ENCODE assay signal across 1 cellular context in the genomic region with DNA sequence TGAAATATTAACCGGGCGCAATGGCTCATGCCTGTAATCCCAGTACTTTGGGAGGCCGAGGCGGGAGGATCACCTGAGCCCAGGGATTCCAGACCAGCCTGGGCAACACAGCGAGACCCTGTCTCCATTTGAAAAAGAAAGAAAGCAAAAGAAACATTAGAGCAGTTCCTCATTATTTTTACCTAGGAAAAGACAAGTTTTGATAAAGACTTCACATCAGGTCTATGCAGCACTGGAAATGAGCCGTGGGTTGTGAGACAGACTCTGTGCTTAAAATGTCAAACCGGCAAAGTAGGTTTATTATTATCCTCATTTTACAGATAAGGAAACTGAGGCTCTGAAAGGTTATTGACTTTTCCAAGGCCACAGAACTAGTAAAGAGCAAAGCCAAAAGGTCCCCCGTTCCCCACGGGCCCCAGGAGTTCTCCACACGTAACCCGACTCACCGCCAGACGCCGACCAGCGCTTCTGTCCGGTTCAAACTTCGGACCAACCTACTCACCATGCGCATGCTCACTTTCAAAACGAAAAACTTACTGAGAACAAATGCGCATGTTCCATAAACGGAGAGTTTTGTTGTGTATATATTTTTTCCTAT.
TF ChIP-seq lines count a peak whose summit lies in the region.

No MANE protein-coding gene starts in this region.

TF ChIP-seq in GM23338, 12 proteins besides CTCF, POLR2A, EP300 and RAD21 (continued from another document):
- TF ChIP-seq, protein P1, sequence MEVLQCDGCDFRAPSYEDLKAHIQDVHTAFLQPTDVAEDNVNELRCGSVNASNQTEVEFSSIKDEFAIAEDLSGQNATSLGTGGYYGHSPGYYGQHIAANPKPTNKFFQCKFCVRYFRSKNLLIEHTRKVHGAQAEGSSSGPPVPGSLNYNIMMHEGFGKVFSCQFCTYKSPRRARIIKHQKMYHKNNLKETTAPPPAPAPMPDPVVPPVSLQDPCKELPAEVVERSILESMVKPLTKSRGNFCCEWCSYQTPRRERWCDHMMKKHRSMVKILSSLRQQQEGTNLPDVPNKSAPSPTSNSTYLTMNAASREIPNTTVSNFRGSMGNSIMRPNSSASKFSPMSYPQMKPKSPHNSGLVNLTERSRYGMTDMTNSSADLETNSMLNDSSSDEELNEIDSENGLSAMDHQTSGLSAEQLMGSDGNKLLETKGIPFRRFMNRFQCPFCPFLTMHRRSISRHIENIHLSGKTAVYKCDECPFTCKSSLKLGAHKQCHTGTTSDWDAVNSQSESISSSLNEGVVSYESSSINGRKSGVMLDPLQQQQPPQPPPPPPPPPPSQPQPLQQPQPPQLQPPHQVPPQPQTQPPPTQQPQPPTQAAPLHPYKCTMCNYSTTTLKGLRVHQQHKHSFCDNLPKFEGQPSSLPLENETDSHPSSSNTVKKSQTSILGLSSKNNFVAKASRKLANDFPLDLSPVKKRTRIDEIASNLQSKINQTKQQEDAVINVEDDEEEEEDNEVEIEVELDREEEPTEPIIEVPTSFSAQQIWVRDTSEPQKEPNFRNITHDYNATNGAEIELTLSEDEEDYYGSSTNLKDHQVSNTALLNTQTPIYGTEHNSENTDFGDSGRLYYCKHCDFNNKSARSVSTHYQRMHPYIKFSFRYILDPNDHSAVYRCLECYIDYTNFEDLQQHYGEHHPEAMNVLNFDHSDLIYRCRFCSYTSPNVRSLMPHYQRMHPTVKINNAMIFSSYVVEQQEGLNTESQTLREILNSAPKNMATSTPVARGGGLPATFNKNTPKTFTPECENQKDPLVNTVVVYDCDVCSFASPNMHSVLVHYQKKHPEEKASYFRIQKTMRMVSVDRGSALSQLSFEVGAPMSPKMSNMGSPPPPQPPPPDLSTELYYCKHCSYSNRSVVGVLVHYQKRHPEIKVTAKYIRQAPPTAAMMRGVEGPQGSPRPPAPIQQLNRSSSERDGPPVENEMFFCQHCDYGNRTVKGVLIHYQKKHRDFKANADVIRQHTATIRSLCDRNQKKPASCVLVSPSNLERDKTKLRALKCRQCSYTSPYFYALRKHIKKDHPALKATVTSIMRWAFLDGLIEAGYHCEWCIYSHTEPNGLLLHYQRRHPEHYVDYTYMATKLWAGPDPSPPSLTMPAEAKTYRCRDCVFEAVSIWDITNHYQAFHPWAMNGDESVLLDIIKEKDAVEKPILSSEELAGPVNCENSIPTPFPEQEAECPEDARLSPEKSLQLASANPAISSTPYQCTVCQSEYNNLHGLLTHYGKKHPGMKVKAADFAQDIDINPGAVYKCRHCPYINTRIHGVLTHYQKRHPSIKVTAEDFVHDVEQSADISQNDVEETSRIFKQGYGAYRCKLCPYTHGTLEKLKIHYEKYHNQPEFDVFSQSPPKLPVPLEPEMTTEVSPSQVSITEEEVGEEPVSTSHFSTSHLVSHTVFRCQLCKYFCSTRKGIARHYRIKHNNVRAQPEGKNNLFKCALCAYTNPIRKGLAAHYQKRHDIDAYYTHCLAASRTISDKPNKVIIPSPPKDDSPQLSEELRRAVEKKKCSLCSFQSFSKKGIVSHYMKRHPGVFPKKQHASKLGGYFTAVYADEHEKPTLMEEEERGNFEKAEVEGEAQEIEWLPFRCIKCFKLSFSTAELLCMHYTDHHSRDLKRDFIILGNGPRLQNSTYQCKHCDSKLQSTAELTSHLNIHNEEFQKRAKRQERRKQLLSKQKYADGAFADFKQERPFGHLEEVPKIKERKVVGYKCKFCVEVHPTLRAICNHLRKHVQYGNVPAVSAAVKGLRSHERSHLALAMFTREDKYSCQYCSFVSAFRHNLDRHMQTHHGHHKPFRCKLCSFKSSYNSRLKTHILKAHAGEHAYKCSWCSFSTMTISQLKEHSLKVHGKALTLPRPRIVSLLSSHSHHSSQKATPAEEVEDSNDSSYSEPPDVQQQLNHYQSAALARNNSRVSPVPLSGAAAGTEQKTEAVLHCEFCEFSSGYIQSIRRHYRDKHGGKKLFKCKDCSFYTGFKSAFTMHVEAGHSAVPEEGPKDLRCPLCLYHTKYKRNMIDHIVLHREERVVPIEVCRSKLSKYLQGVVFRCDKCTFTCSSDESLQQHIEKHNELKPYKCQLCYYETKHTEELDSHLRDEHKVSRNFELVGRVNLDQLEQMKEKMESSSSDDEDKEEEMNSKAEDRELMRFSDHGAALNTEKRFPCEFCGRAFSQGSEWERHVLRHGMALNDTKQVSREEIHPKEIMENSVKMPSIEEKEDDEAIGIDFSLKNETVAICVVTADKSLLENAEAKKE (CRISPR knock-in tag; IDR thresholded peaks at IDR 0.05) = no peak
- TF ChIP-seq EZH2 (IDR thresholded peaks at IDR 0.05; ENCODE audit: low read depth, unreplicated experiment) = no peak
- TF ChIP-seq NANOG (IDR thresholded peaks at IDR 0.05; ENCODE audit: borderline replicate concordance) = no peak
- no peak for TF ChIP-seq STAT1 (IDR thresholded peaks at IDR 0.05; ENCODE audit: unreplicated experiment)
